23 cellular contexts compared by ENCODE assay signal in the genomic region with DNA sequence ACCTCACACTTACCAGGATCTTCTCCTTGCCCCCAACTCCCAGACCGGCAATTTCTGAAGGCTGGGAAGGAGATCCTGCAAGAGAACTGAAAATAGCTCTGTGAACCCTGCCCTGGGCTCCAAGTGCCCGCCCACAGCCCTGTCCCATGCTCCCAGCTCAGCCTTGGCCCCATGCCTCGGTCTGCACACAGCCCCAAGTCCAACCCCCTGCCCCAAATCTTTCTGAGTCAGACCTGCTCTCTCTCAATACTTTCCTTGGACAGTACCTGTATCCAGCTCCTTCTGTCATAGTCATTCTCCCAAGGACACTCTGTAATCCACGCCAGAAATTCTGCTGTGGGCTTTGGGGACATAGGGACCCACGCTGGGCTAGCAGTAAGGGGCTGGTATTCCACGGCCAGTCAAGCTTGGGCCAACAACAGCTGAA. TPM values are rescaled to one million over a fixed set of nuclear protein-coding genes. Genes with fewer than 3 reads are reported as not detected.
A peak's percentile ranks its signal among the peaks of the same experiment; 100 is the strongest.
DNase-seq lines count a peak whose midpoint lies in the region; ATAC-seq, FAIRE-seq and TF ChIP-seq lines count a peak whose summit lies in the region.
"Had no signal": no experiment of that assay in that cellular context is flagged by ENCODE, and none has a peak within 500 bp of the region (broad histone marks: within the 10 kb centered on the region; RNA-seq: fewer than 3 reads in every experiment).

No MANE protein-coding gene starts in this region.

- H3K4me3 Mint-ChIP-seq in T-helper 2 cell treated with Interferon-gamma antibody and Interleukin-4, amounts not matched to agents 5 μg/mL and 100 μg/mL, for 36 hours = no peak overlapping the region
- H3K4me3 Mint-ChIP-seq: activated naive CD8-positive, alpha-beta T cell treated with anti-CD3 and anti-CD28 coated beads for 36 hours; B cell; naive thymus-derived CD8-positive, alpha-beta T cell had no signal

- H3K36me3 Mint-ChIP-seq in T-helper 2 cell treated with Interferon-gamma antibody and Interleukin-4, amounts not matched to agents 5 μg/mL and 100 μg/mL, for 36 hours (ENCODE audit: low read depth) = no peaks in the 10 kb centered on the region
- H3K36me3 Mint-ChIP-seq: activated naive CD8-positive, alpha-beta T cell treated with anti-CD3 and anti-CD28 coated beads for 36 hours; naive thymus-derived CD8-positive, alpha-beta T cell had no signal

- intact Hi-C loops in Right ventricle myocardium inferior (cut with DNase I) (no loop called here), left ventricle myocardium superior (cut with micrococcal nuclease) (no loop called here), pancreas (cut with DNase I) (no loop called here)

- 27 to 28% methylated on average over 6 of the region's 6 CpGs for WGBS in pancreas, 2 donors
- WGBS in GM23248 (ENCODE audit: low coverage in 1 of 2, low lambda C conversion rate in 2 of 2, missing lambda C conversion rate in 2 of 2), 2 experiments = 64 to 68% methylated on average over 6 of the region's 6 CpGs

- no peak for DNase-seq in Right ventricle myocardium inferior (ENCODE audit: missing footprints)
- no peak for DNase-seq in right atrium auricular region (ENCODE audit: low spot score)
- DNase-seq in left ventricle myocardium superior = peak; percentile 47
- DNase-seq in pancreas = peak; percentile 82 to 91 (median 88)
- DNase-seq in middle frontal gyrus (ENCODE audit: extremely low spot score, low spot score) = no peak
- no peak for DNase-seq in T-helper 2 cell treated with Interferon-gamma antibody and Interleukin-4, amounts not matched to agents 5 μg/mL and 100 μg/mL, for 36 hours (ENCODE audit: low spot score)
- no peak for DNase-seq in GM23248
- DNase-seq in NCI-H82 treated with DMSO at 0.1 percent for 48 hours (lab: John Stamatoyannopoulos, UW; ENCODE audit: unreplicated experiment) = no peak
- DNase-seq: 8988T; activated CD4-positive, CD25-positive, alpha-beta regulatory T cell treated with anti-CD3 and anti-CD28 coated beads, Interleukin-2, amount 50 U/mL, for 72 hours; activated CD8-positive, alpha-beta memory T cell treated with anti-CD3 and anti-CD28 coated beads for 24 hours; activated naive CD8-positive, alpha-beta T cell treated with anti-CD3 and anti-CD28 coated beads for 36 hours; activated T-cell treated with anti-CD3 and anti-CD28 coated beads, Interleukin-2, amount 50 U/mL, for 48 hours; naive thymus-derived CD8-positive, alpha-beta T cell; NCI-H1417; NCI-H524 treated with DMSO at 0.1 percent for 48 hours; stimulated activated naive CD4-positive, alpha-beta T cell treated with Interleukin-2 at 50 U/mL for 16 hours; trophoblast cell had no signal

- FAIRE-seq in pancreas (lab: Jason Lieb, UNC) = no peak
- FAIRE-seq: endometrium had no signal

- H4K20me1 ChIP-seq in GM23248 (ENCODE audit: insufficient read depth) = no peaks in the 10 kb centered on the region

- no peak overlapping the region for H3K27ac Mint-ChIP-seq in T-helper 2 cell treated with Interferon-gamma antibody and Interleukin-4, amounts not matched to agents 5 μg/mL and 100 μg/mL, for 36 hours
- H3K27ac Mint-ChIP-seq: activated naive CD8-positive, alpha-beta T cell treated with anti-CD3 and anti-CD28 coated beads for 36 hours; B cell had no signal

- H3K4me1 Mint-ChIP-seq in T-helper 2 cell treated with Interferon-gamma antibody and Interleukin-4, amounts not matched to agents 5 μg/mL and 100 μg/mL, for 36 hours (ENCODE audit: low read depth) = peaks cover 18% of the 10 kb centered on the region

- H3K9me3 ChIP-seq in right atrium auricular region (no peaks in the 10 kb centered on the region), pancreas (no peaks in the 10 kb centered on the region), GM23248 (ENCODE audit: low read depth) (no peaks in the 10 kb centered on the region)

- no peak overlapping the region for H3K27ac ChIP-seq in right atrium auricular region
- H3K27ac ChIP-seq in pancreas = peak overlapping the region in 3 of 4 donors; percentile 39 to 57 (median 55)
- no peak overlapping the region for H3K27ac ChIP-seq in GM23248
- H3K27ac ChIP-seq: parathyroid adenoma, skin epidermis had no signal

- H3K4me3 ChIP-seq in right atrium auricular region (no peak overlapping the region), pancreas (peak overlapping the region in 2 of 4 donors; percentile 34 to 37), GM23248 (no peak overlapping the region)
- H3K4me3 ChIP-seq: coronary artery, skin epidermis had no signal

- no peaks in the 10 kb centered on the region for H3K79me2 ChIP-seq in GM23248 (ENCODE audit: insufficient read depth)
- H3K79me2 ChIP-seq: parathyroid adenoma had no signal

- H3K9ac ChIP-seq in GM23248 = no peak overlapping the region
- H3K9ac ChIP-seq: parathyroid adenoma had no signal

- H3K4me2 ChIP-seq in GM23248 (ENCODE audit: unreplicated experiment) = no peak overlapping the region

- H3K27me3 Mint-ChIP-seq in T-helper 2 cell treated with Interferon-gamma antibody and Interleukin-4, amounts not matched to agents 5 μg/mL and 100 μg/mL, for 36 hours (ENCODE audit: low read depth) = peaks cover 31% of the 10 kb centered on the region
- H3K27me3 Mint-ChIP-seq: B cell; naive thymus-derived CD8-positive, alpha-beta T cell had no signal

- no peak for TF ChIP-seq CTCF in right atrium auricular region (IDR thresholded peaks at IDR 0.05)
- no peak for TF ChIP-seq CTCF in pancreas (IDR thresholded peaks at IDR 0.05)

- H3K4me1 ChIP-seq in right atrium auricular region = peaks cover 0 to 14% of the 10 kb centered on the region in 2 donors
- H3K4me1 ChIP-seq in pancreas = peaks cover 26 to 38% (median 34%) of the 10 kb centered on the region in 3 donors
- H3K4me1 ChIP-seq in GM23248 (ENCODE audit: insufficient read depth) = no peaks in the 10 kb centered on the region
- H3K4me1 ChIP-seq: parathyroid adenoma had no signal

- H3F3A ChIP-seq in GM23248 (ENCODE audit: insufficient read depth) = 0 out of 2 replicates have a peak, but pooled peaks cover 3% of the 10 kb centered on the region

- ATAC-seq in Right ventricle myocardium inferior = peak; percentile 62
- peak; percentile 54 for ATAC-seq in left ventricle myocardium superior
- peak; percentile 82 to 87 (median 86) for ATAC-seq in pancreas
- ATAC-seq: naive thymus-derived CD8-positive, alpha-beta T cell had no signal

- H3K9me2 ChIP-seq in GM23248 (ENCODE audit: insufficient read depth) = no peaks in the 10 kb centered on the region

- H3K36me3 ChIP-seq in right atrium auricular region (no peaks in the 10 kb centered on the region), pancreas (no peaks in the 10 kb centered on the region), GM23248 (ENCODE audit: low read depth) (no peaks in the 10 kb centered on the region)

- in situ Hi-C loops in GM23248 (cut with MboI) = no loop called here

- no peak overlapping the region for H2AFZ ChIP-seq in GM23248
- H2AFZ ChIP-seq: parathyroid adenoma had no signal

- H3K9me3 Mint-ChIP-seq in T-helper 2 cell treated with Interferon-gamma antibody and Interleukin-4, amounts not matched to agents 5 μg/mL and 100 μg/mL, for 36 hours = no peaks in the 10 kb centered on the region
- H3K9me3 Mint-ChIP-seq: activated naive CD8-positive, alpha-beta T cell treated with anti-CD3 and anti-CD28 coated beads for 36 hours; naive thymus-derived CD8-positive, alpha-beta T cell had no signal

- H3K27me3 ChIP-seq in right atrium auricular region (no peaks in the 10 kb centered on the region), pancreas (no peaks in the 10 kb centered on the region), GM23248 (replicated peaks; ENCODE audit: insufficient read depth) (no peaks in the 10 kb centered on the region)

RNA-seq across cellular contexts. Expression of a gene that starts 6.3 kb away (rescaled TPM):
- total RNA-seq in Right ventricle myocardium inferior (18.0 TPM), right atrium auricular region (10 to 100 TPM; 20.8 to 37.8 TPM), left ventricle myocardium superior (16.7 TPM), pancreas (10 to 100 TPM; 15.6 to 42.5 (median 23.8) TPM)
- polyA plus RNA-seq in pancreas (10 to 100 TPM in 1 of 2 donors, 1 to 10 TPM in 1; 7.9 to 13.5 TPM), GM23248 (2016; fragmentation: Nextera tagmentation; extraction: Ambion mirVana) (30.8 and 30.9 TPM in 2 replicates)
- 34.0 and 50.1 TPM in 2 replicates for total RNA-seq in GM23248 (2014; rRNA removed; shearing (Covaris generic))

Comparison
In these comparisons a context has a peak if more than half of its experiments do, and no peak if none do; other contexts are left out.
1. DNase-seq: peak in left ventricle myocardium superior (single experiment) and pancreas (6 of 6); none in Right ventricle myocardium inferior (single experiment), right atrium auricular region (single experiment), middle frontal gyrus (single experiment), T-helper 2 cell treated with Interferon-gamma antibody and Interleukin-4, amounts not matched to agents 5 μg/mL and 100 μg/mL, for 36 hours (single experiment), GM23248 (single experiment) and NCI-H82 treated with DMSO at 0.1 percent for 48 hours (single experiment).
2. H3K27ac ChIP-seq: peak in pancreas (3 of 4); none in right atrium auricular region (0 of 2) and GM23248 (single experiment).
3. Peak in every context shown above with its lines, with median percentiles within 50 percentile points of each other: ATAC-seq.